ENCODE assay signal across 17 cellular contexts in genomic region chrX:21885568-21885967, GRCh38. TPM values are rescaled to one million over a fixed set of nuclear protein-coding genes. Genes with fewer than 3 reads are reported as not detected.
DNase-seq lines count a peak whose midpoint lies in the region; ATAC-seq and TF ChIP-seq lines count a peak whose summit lies in the region.
"Had no signal": no experiment of that assay in that cellular context is flagged by ENCODE, and none has a peak within 500 bp of the region (broad histone marks: within the 10 kb centered on the region; RNA-seq: fewer than 3 reads in every experiment).

No MANE protein-coding gene starts in this region.

- no peaks in the 10 kb centered on the region for H3K36me3 ChIP-seq in WERI-Rb-1

- no peaks in the 10 kb centered on the region for H3K9me3 ChIP-seq in WERI-Rb-1 (ENCODE audit: severe bottlenecking)
- H3K9me3 ChIP-seq: BLaER1 had no signal

- H3K27ac ChIP-seq in WERI-Rb-1 = no peak overlapping the region
- H3K27ac ChIP-seq: BLaER1 had no signal

- H3K27me3 ChIP-seq in WERI-Rb-1 (ENCODE audit: insufficient read depth, low read depth, severe bottlenecking) = peaks cover 2% of the 10 kb centered on the region
- H3K27me3 ChIP-seq: BLaER1 had no signal

- H3K4me1 Mint-ChIP-seq in HFFc6 (ENCODE audit: low read depth) (peaks cover 12% of the 10 kb centered on the region), progenitor cell of endocrine pancreas (ENCODE audit: low read depth) (peaks cover 8% of the 10 kb centered on the region)
- H3K4me1 Mint-ChIP-seq: activated B cell treated with CpG ODN at 0.5 μM for 24 hours; activated T-helper 17 cell treated with anti-CD3 and anti-CD28 coated beads, Interleukin-2, amount 50 U/mL, for 72 hours; immature natural killer cell had no signal

- no peak for TF ChIP-seq CTCF in HFFc6 (IDR thresholded peaks at IDR 0.05)
- no peak for TF ChIP-seq CTCF in fibroblast of villous mesenchyme (IDR thresholded peaks at IDR 0.05; ENCODE audit: insufficient read depth, low read depth, low read length)
- no peak for TF ChIP-seq CTCF in progenitor cell of endocrine pancreas (IDR thresholded peaks at IDR 0.05; ENCODE audit: unreplicated experiment)
- no peak for TF ChIP-seq CTCF in WERI-Rb-1 (IDR thresholded peaks at IDR 0.05; ENCODE audit: low read depth, low read length)

- H3K4me3 ChIP-seq in fibroblast of villous mesenchyme (ENCODE audit: low read depth, low read length) = no peak overlapping the region
- H3K4me3 ChIP-seq in WERI-Rb-1 (ENCODE audit: low read depth, low read length) = no peak overlapping the region
- H3K4me3 ChIP-seq: BLaER1 had no signal

- no peaks in the 10 kb centered on the region for H3K27me3 Mint-ChIP-seq in HFFc6 (ENCODE audit: insufficient read depth)
- no peaks in the 10 kb centered on the region for H3K27me3 Mint-ChIP-seq in progenitor cell of endocrine pancreas
- H3K27me3 Mint-ChIP-seq: activated B cell treated with CpG ODN at 0.5 μM for 24 hours; activated T-helper 17 cell treated with anti-CD3 and anti-CD28 coated beads, Interleukin-2, amount 50 U/mL, for 72 hours had no signal

- H3K9me3 Mint-ChIP-seq in HFFc6 (no peaks in the 10 kb centered on the region), progenitor cell of endocrine pancreas (ENCODE audit: low read depth) (no peaks in the 10 kb centered on the region)
- H3K9me3 Mint-ChIP-seq: activated B cell treated with CpG ODN at 0.5 μM for 24 hours; activated T-helper 17 cell treated with anti-CD3 and anti-CD28 coated beads, Interleukin-2, amount 50 U/mL, for 72 hours; immature natural killer cell; nephron progenitor cell; T-helper 1 cell treated with Interleukin-12 subunit alpha and Interleukin-12 subunit beta and Interleukin-4 antibody, amounts not matched to agents 30 μg/mL and 1 μg/mL, for 36 hours had no signal

- no peak overlapping the region for H3K4me3 Mint-ChIP-seq in HFFc6
- no peak overlapping the region for H3K4me3 Mint-ChIP-seq in progenitor cell of endocrine pancreas (ENCODE audit: low read depth)
- H3K4me3 Mint-ChIP-seq: activated B cell treated with CpG ODN at 0.5 μM for 24 hours; activated T-helper 17 cell treated with anti-CD3 and anti-CD28 coated beads, Interleukin-2, amount 50 U/mL, for 72 hours; immature natural killer cell; nephron progenitor cell; T-helper 1 cell treated with Interleukin-12 subunit alpha and Interleukin-12 subunit beta and Interleukin-4 antibody, amounts not matched to agents 30 μg/mL and 1 μg/mL, for 36 hours had no signal

- DNase-seq in HFFc6 = peak; percentile 4
- peak; percentile 46 for DNase-seq in astrocyte of the hippocampus (ENCODE audit: low read depth, low spot score)
- DNase-seq in fibroblast of villous mesenchyme (ENCODE audit: low read depth) = peak; percentile 19
- no peak for DNase-seq in progenitor cell of endocrine pancreas (ENCODE audit: low spot score, unreplicated experiment)
- DNase-seq in WERI-Rb-1 = no peak
- DNase-seq in CD1c-positive myeloid dendritic cell (ENCODE audit: extremely low spot score) = no peak
- DNase-seq: activated B cell treated with CpG ODN at 0.5 μM for 24 hours; amygdala; immature natural killer cell; NCI-H446; nephron progenitor cell; stimulated activated naive CD4-positive, alpha-beta T cell treated with Interleukin-2 at 50 U/mL for 16 hours; trophoblast cell had no signal

- peaks cover 5% of the 10 kb centered on the region for H3K36me3 Mint-ChIP-seq in HFFc6 (ENCODE audit: low read depth)
- H3K36me3 Mint-ChIP-seq in progenitor cell of endocrine pancreas (ENCODE audit: insufficient read depth) = peaks cover 2% of the 10 kb centered on the region
- H3K36me3 Mint-ChIP-seq: immature natural killer cell had no signal

- H3K27ac Mint-ChIP-seq in HFFc6 (no peak overlapping the region), progenitor cell of endocrine pancreas (peak overlapping the region; percentile 7)
- H3K27ac Mint-ChIP-seq: activated B cell treated with CpG ODN at 0.5 μM for 24 hours; activated T-helper 17 cell treated with anti-CD3 and anti-CD28 coated beads, Interleukin-2, amount 50 U/mL, for 72 hours; immature natural killer cell; nephron progenitor cell; T-helper 1 cell treated with Interleukin-12 subunit alpha and Interleukin-12 subunit beta and Interleukin-4 antibody, amounts not matched to agents 30 μg/mL and 1 μg/mL, for 36 hours had no signal

- no peak for ATAC-seq in GM21786 (IDR thresholded peaks at IDR 0.05; ENCODE audit: unreplicated experiment)
- ATAC-seq: activated T-helper 17 cell treated with anti-CD3 and anti-CD28 coated beads, Interleukin-2, amount 50 U/mL, for 72 hours had no signal

RNA-seq across cellular contexts. Expression of gene YY2, which starts 29.8 kb away (rescaled TPM):
- 1 to 10 TPM; 2.9 to 3.6 (median 3.3) TPM for total RNA-seq in HFFc6 (2021; fragmentation: NEBNext Ultra II Directional; extraction: Animal tissue kit (Norgen Biotek cat#: 25700))
- total RNA-seq in fibroblast of villous mesenchyme = 1.6 and 1.7 TPM in 2 replicates
- total RNA-seq in progenitor cell of endocrine pancreas = 2.2 and 2.3 TPM in 2 replicates

RNA-seq across cellular contexts. Expression of gene MBTPS2, which starts 46.2 kb away (rescaled TPM):
- total RNA-seq in HFFc6 (2021; fragmentation: NEBNext Ultra II Directional; extraction: Animal tissue kit (Norgen Biotek cat#: 25700)) = 10 to 100 TPM; 31.2 to 39.9 (median 34.0) TPM
- 9.7 and 11.2 TPM in 2 replicates for total RNA-seq in fibroblast of villous mesenchyme
- 13.5 and 14.4 TPM in 2 replicates for total RNA-seq in progenitor cell of endocrine pancreas

RNA-seq across cellular contexts. Expression of gene SMS, which starts 54.9 kb away (rescaled TPM):
- 100 to 1,000 TPM; 141 to 208 (median 196) TPM for total RNA-seq in HFFc6 (2021; fragmentation: NEBNext Ultra II Directional; extraction: Animal tissue kit (Norgen Biotek cat#: 25700))
- 133 and 190 TPM in 2 replicates for total RNA-seq in fibroblast of villous mesenchyme
- total RNA-seq in progenitor cell of endocrine pancreas = 280 and 288 TPM in 2 replicates

Comparison
In these comparisons a context has a peak if more than half of its experiments do, and no peak if none do; other contexts are left out.
1. DNase-seq: peak in HFFc6 (single experiment), astrocyte of the hippocampus (single experiment) and fibroblast of villous mesenchyme (single experiment); none in progenitor cell of endocrine pancreas (single experiment), WERI-Rb-1 (single experiment) and CD1c-positive myeloid dendritic cell (single experiment).